Comparison of ENCODE assay signal across 25 cellular contexts in genomic region chr12:124374567-124374966, GRCh38.
"Had no signal": no experiment of that assay in that cellular context is flagged by ENCODE, and none has a peak within 500 bp of the region (broad histone marks: within the 10 kb centered on the region; RNA-seq: fewer than 3 reads in every experiment).

No MANE protein-coding gene starts in this region.

- H3K9me3 Mint-ChIP-seq: activated naive CD4-positive, alpha-beta T cell treated with anti-CD3 and anti-CD28 coated beads for 36 hours; activated T-cell treated with anti-CD3 and anti-CD28 coated beads, Interleukin-2, amount 50 U/mL, for 72 hours; dendritic cell treated with granulocyte-macrophage colony-stimulating factor and Interleukin-4, amounts not matched to agents 40 ng/mL and 50 ng/mL, for 4 days; natural killer cell treated with Interleukin-12 subunit alpha and Interleukin-12 subunit beta and Interleukin-15 and Interleukin-18, amount 100 ng/mL, for 72 hours; WTC11 had no signal

- H3K9ac ChIP-seq: parathyroid adenoma had no signal

- H3K4me3 Mint-ChIP-seq: activated naive CD4-positive, alpha-beta T cell treated with anti-CD3 and anti-CD28 coated beads for 36 hours; activated T-cell treated with anti-CD3 and anti-CD28 coated beads, Interleukin-2, amount 50 U/mL, for 72 hours; dendritic cell treated with granulocyte-macrophage colony-stimulating factor and Interleukin-4, amounts not matched to agents 40 ng/mL and 50 ng/mL, for 4 days; natural killer cell treated with Interleukin-12 subunit alpha and Interleukin-12 subunit beta and Interleukin-15 and Interleukin-18, amount 100 ng/mL, for 72 hours; WTC11 had no signal

- H3K27me3 ChIP-seq: brain microvascular endothelial cell, upper lobe of right lung had no signal

- DNase-seq: activated CD4-positive, alpha-beta T cell treated with anti-CD3 and anti-CD28 coated beads, Interleukin-2, amount 50 U/mL, for 4 hours; activated CD8-positive, alpha-beta memory T cell treated with anti-CD3 and anti-CD28 coated beads, Interleukin-2, amount 50 U/mL, for 48 hours; activated effector memory CD4-positive, alpha-beta T cell treated with Interleukin-2 at 50 U/mL for 16 hours; activated naive CD4-positive, alpha-beta T cell treated with anti-CD3 and anti-CD28 coated beads for 36 hours; activated T-cell treated with anti-CD3 and anti-CD28 coated beads, Interleukin-2, amount 50 U/mL, for 72 hours; anterior cingulate cortex; brain microvascular endothelial cell; caudate nucleus; effector CD4-positive, alpha-beta T cell; foreskin fibroblast; kidney; midbrain; nucleus accumbens; stimulated activated CD4-positive, alpha-beta T cell treated with anti-CD3 and anti-CD28 coated beads, Interleukin-2, amount 100 ng/mL, for 48 hours; stimulated activated naive CD4-positive, alpha-beta T cell; T-helper 9 cell; upper lobe of right lung had no signal

- H3K27ac ChIP-seq: brain microvascular endothelial cell, parathyroid adenoma, thoracic aorta, upper lobe of right lung had no signal

- H3K36me3 Mint-ChIP-seq: natural killer cell treated with Interleukin-12 subunit alpha and Interleukin-12 subunit beta and Interleukin-15 and Interleukin-18, amount 100 ng/mL, for 72 hours had no signal

- H3K4me3 ChIP-seq: lung, smooth muscle cell, thoracic aorta, upper lobe of right lung had no signal

- H3K9me3 ChIP-seq: thoracic aorta, upper lobe of right lung had no signal

- H3K27me3 Mint-ChIP-seq: dendritic cell treated with granulocyte-macrophage colony-stimulating factor and Interleukin-4, amounts not matched to agents 40 ng/mL and 50 ng/mL, for 4 days; natural killer cell treated with Interleukin-12 subunit alpha and Interleukin-12 subunit beta and Interleukin-15 and Interleukin-18, amount 100 ng/mL, for 72 hours had no signal

- ATAC-seq: activated T-cell treated with anti-CD3 and anti-CD28 coated beads, Interleukin-2, amount 50 U/mL, for 72 hours; natural killer cell treated with Interleukin-12 subunit alpha and Interleukin-12 subunit beta and Interleukin-15 and Interleukin-18, amount 100 ng/mL, for 72 hours; sciatic nerve; upper lobe of right lung; WTC11 had no signal

- H3K4me1 Mint-ChIP-seq: WTC11 had no signal

- H3K27ac Mint-ChIP-seq: activated naive CD4-positive, alpha-beta T cell treated with anti-CD3 and anti-CD28 coated beads for 36 hours; activated T-cell treated with anti-CD3 and anti-CD28 coated beads, Interleukin-2, amount 50 U/mL, for 72 hours; dendritic cell treated with granulocyte-macrophage colony-stimulating factor and Interleukin-4, amounts not matched to agents 40 ng/mL and 50 ng/mL, for 4 days; natural killer cell treated with Interleukin-12 subunit alpha and Interleukin-12 subunit beta and Interleukin-15 and Interleukin-18, amount 100 ng/mL, for 72 hours; WTC11 had no signal
